8 cellular contexts compared by ENCODE assay signal in the genomic region with DNA sequence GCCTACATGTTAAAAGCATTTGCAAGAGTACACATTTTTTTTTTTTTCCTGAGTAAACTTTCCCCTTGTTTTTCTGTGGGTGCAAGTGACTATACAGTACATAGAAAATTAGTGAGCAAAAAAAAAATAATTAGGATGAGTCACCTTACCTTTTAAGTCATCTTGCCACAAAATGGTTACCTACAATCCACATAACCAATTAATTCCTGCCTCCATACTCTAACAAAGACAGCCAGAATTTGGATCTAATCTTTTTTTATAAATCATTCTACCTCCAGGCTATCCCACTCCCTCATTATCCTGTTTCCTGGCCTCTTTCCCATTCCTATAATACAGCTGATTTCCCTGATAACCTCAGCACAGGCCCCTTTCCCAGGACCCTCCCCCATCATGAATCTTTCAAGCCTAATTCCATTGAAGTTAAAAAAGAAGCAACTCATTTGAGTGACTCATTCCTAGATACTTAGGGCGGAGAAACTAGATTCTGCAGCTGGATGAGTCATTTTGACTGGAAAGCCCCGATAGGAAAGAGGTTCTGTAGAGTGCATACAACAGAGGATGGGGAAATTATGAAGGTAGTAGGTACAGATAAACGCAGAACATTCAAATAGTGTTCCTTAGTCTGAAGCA.
DNase-seq lines count a peak whose midpoint lies in the region; ATAC-seq and TF ChIP-seq lines count a peak whose summit lies in the region.

No MANE protein-coding gene starts in this region.

- H3K79me2 ChIP-seq in hepatocyte (no peaks in the 10 kb centered on the region), Karpas-422 (ENCODE audit: low read length) (peaks cover 14% of the 10 kb centered on the region; the same call in 1 of the 2 replicates)

- no peaks in the 10 kb centered on the region for H3K9me2 ChIP-seq in hepatocyte (replicated peaks; ENCODE audit: insufficient read depth)
- H3K9me2 ChIP-seq in Karpas-422 (replicated peaks; ENCODE audit: insufficient read depth, low read length) = no peaks in the 10 kb centered on the region

- H3K9ac ChIP-seq in Karpas-422 (ENCODE audit: low read length) = no peak overlapping the region

- H4K20me1 ChIP-seq in hepatocyte (ENCODE audit: insufficient read depth, poor library complexity, severe bottlenecking) (no peaks in the 10 kb centered on the region), Karpas-422 (ENCODE audit: insufficient read depth, low read depth, low read length) (no peaks in the 10 kb centered on the region)

- peaks cover 33% of the 10 kb centered on the region for H3K36me3 Mint-ChIP-seq in activated T-cell treated with anti-CD3 and anti-CD28 coated beads, Interleukin-2, amount 50 U/mL, for 4 hours (ENCODE audit: insufficient read depth)

- DNase-seq in GM10266 (ENCODE audit: extremely low spot score) (peak; percentile 47), hepatocyte (ENCODE audit: low spot score) (peak; percentile 70), NCI-H526 (lab: John Stamatoyannopoulos, UW) (no peak), Karpas-422 (no peak)
- DNase-seq in activated T-cell treated with anti-CD3 and anti-CD28 coated beads, Interleukin-2, amount 50 U/mL, for 4 hours = no peak
- DNase-seq in stimulated activated naive CD8-positive, alpha-beta T cell treated with anti-CD3 and anti-CD28 coated beads, Interleukin-15, Interleukin-2, amounts not matched to agents 100 U/mL and 50 U/mL, for 24 hours = peak; percentile 33

- peak overlapping the region; percentile 64 for H3K27ac ChIP-seq in hepatocyte
- H3K27ac ChIP-seq in Karpas-422 (ENCODE audit: low read length) = no peak overlapping the region

- 27% methylated on average over 3 of the region's 3 CpGs for WGBS in hepatocyte (ENCODE audit: low lambda C conversion rate, missing lambda C conversion rate)

- ATAC-seq in GM21423 (IDR thresholded peaks at IDR 0.05; ENCODE audit: unreplicated experiment) (peak; percentile 75), HG03558 (IDR thresholded peaks at IDR 0.05; ENCODE audit: extremely low read depth, unreplicated experiment) (peak; percentile 62)
- ATAC-seq in activated T-cell treated with anti-CD3 and anti-CD28 coated beads, Interleukin-2, amount 50 U/mL, for 4 hours = peak; percentile 88 to 90
- ATAC-seq in stimulated activated naive CD8-positive, alpha-beta T cell treated with anti-CD3 and anti-CD28 coated beads, Interleukin-15, Interleukin-2, amounts not matched to agents 100 U/mL and 50 U/mL, for 24 hours = peak; percentile 91

- H3K4me3 Mint-ChIP-seq in activated T-cell treated with anti-CD3 and anti-CD28 coated beads, Interleukin-2, amount 50 U/mL, for 4 hours = peak overlapping the region; percentile 56

- peaks cover 43% of the 10 kb centered on the region for H3K4me1 Mint-ChIP-seq in activated T-cell treated with anti-CD3 and anti-CD28 coated beads, Interleukin-2, amount 50 U/mL, for 4 hours (ENCODE audit: low read depth)

- no peaks in the 10 kb centered on the region for H3K36me3 ChIP-seq in hepatocyte (replicated peaks; ENCODE audit: insufficient read depth, low read depth)
- peaks cover 47% of the 10 kb centered on the region for H3K36me3 ChIP-seq in Karpas-422 (ENCODE audit: insufficient read depth, low read length)

- H2AFZ ChIP-seq in hepatocyte = no peak overlapping the region
- no peak overlapping the region for H2AFZ ChIP-seq in Karpas-422 (ENCODE audit: low read length)

- H3K4me1 ChIP-seq in hepatocyte (ENCODE audit: insufficient read depth) (peaks cover 17% of the 10 kb centered on the region), Karpas-422 (ENCODE audit: low read length) (no peaks in the 10 kb centered on the region)

- H3K4me2 ChIP-seq in hepatocyte (no peak overlapping the region), Karpas-422 (ENCODE audit: low read depth, low read length, poor library complexity, severe bottlenecking) (no peak overlapping the region)

- no peaks in the 10 kb centered on the region for H3K27me3 Mint-ChIP-seq in activated T-cell treated with anti-CD3 and anti-CD28 coated beads, Interleukin-2, amount 50 U/mL, for 4 hours (ENCODE audit: low read depth)

- peaks cover 7% of the 10 kb centered on the region for H3K9me3 Mint-ChIP-seq in activated T-cell treated with anti-CD3 and anti-CD28 coated beads, Interleukin-2, amount 50 U/mL, for 4 hours

- no peaks in the 10 kb centered on the region for H3K9me3 ChIP-seq in hepatocyte (ENCODE audit: low read depth)
- H3K9me3 ChIP-seq in Karpas-422 (ENCODE audit: low read length) = 0 out of 2 replicates have a peak, but pooled peaks cover 5% of the 10 kb centered on the region

- TF ChIP-seq CTCF in GM10266 (IDR thresholded peaks at IDR 0.05; ENCODE audit: control insufficient read depth, insufficient read depth, low read depth, missing control alignments) (no peak), hepatocyte (IDR thresholded peaks at IDR 0.05; ENCODE audit: poor library complexity) (no peak)

- H3K27me3 ChIP-seq in hepatocyte (no peaks in the 10 kb centered on the region), Karpas-422 (ENCODE audit: low read length) (no peaks in the 10 kb centered on the region)

- H3K4me3 ChIP-seq in hepatocyte = no peak overlapping the region
- no peak overlapping the region for H3K4me3 ChIP-seq in Karpas-422 (ENCODE audit: low read length)

Comparison
In these comparisons a context has a peak if more than half of its experiments do, and no peak if none do; other contexts are left out.
1. DNase-seq: peak in GM10266 (single experiment), hepatocyte (single experiment) and stimulated activated naive CD8-positive, alpha-beta T cell treated with anti-CD3 and anti-CD28 coated beads, Interleukin-15, Interleukin-2, amounts not matched to agents 100 U/mL and 50 U/mL, for 24 hours (single experiment); none in activated T-cell treated with anti-CD3 and anti-CD28 coated beads, Interleukin-2, amount 50 U/mL, for 4 hours (single experiment), NCI-H526 (0 of 2) and Karpas-422 (single experiment).
2. Peak in every context shown above with its lines, with median percentiles within 50 percentile points of each other: ATAC-seq.